In the genomic region with DNA sequence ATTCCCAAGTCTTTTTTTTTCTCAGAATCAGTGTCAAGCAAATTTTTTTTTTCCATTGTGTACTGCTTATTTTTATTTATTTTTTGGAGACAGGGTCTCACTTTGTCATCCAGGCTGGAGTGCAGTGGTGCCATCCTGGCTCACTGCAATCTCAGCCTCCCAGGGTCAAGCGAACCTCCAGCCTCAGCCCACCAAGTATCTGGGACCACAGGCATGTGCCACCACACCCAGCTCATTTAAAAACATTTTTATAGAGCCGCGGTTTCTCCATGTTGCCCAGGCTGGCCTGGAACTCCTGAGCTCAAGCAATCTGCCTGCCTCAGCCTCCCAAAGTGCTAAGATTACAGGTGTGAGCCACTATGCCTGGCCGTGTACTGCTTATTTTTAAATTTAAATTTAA, we compare ENCODE assay signal across 3 cellular contexts.
"Had no signal": no experiment of that assay in that cellular context is flagged by ENCODE, and none has a peak within 500 bp of the region (broad histone marks: within the 10 kb centered on the region; RNA-seq: fewer than 3 reads in every experiment).

No MANE protein-coding gene starts in this region.

- DNase-seq: GDM1, GF-D8 had no signal

- H3K4me3 ChIP-seq: GM12878 had no signal

- ATAC-seq: GM12878 had no signal
